Comparison of ENCODE assay signal across 8 cellular contexts in the genomic region with DNA sequence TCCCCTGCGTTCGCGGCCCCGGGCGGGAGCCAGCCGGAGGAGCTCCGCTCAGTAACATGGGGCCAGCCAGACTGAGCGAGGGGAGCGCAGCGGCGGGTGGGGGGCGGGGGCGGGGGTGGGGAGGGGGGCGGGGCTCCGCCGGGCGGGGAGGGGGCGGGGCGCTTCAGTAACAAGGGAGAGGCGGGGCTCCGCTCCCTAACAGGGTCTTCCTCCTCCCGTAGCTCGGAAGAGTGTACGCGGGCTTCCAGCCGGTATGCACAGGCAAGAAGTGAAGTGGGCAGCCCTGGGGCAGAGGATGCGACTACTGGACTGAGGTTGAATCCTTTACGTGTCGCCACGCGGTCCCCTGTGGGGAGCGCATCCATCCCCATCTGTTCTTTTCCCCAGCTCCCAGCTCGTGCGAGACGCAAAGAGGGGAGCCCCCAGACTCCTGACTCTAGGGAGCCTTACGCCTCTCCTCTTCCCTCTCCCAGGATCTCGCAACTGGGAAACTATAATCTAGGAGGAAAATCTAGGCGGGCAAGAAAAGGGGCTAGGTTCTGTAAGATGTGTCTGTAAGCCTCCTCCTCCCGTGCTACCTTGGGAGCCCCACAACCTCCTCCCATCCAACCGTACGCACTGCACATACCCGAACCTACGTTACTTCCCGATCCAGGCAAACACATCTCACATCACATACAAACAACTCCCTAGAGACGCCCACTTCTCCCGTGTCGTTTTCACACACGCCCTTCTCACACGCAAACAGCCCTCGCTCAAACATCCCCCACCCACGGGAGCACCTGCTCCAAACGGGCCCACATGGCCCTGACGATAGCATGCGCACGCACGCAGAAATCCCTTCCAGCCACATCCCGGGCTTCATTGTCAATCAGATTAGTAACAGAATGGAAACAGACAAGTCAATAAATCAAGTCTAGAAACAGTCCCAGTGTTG. TPM values are rescaled to one million over a fixed set of nuclear protein-coding genes. Genes with fewer than 3 reads are reported as not detected.
DNase-seq lines count a peak whose midpoint lies in the region; ATAC-seq and TF ChIP-seq lines count a peak whose summit lies in the region.

A gene with protein sequence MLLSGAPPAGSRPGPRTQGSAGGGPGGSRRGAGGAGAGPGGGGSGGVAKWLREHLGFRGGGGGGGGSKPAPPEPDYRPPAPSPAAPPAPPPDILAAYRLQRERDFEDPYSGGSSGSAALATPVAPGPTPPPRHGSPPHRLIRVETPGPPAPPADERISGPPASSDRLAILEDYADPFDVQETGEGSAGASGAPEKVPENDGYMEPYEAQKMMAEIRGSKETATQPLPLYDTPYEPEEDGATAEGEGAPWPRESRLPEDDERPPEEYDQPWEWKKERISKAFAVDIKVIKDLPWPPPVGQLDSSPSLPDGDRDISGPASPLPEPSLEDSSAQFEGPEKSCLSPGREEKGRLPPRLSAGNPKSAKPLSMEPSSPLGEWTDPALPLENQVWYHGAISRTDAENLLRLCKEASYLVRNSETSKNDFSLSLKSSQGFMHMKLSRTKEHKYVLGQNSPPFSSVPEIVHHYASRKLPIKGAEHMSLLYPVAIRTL (minus strand): TSS at position 73 of the 937 bp plus-strand sequence. CDS start 15 bp downstream, at position 58.

- H3K36me3 Mint-ChIP-seq in activated naive CD8-positive, alpha-beta T cell, result no peaks in the 10 kb centered on the region

- H3K9me3 Mint-ChIP-seq in activated naive CD8-positive, alpha-beta T cell (ENCODE audit: low read depth), result no peaks in the 10 kb centered on the region

- H3K4me1 ChIP-seq in psoas muscle, result peaks cover 12% of the 10 kb centered on the region

- H3K4me3 Mint-ChIP-seq in activated naive CD8-positive, alpha-beta T cell, result peak within 1 kb of the TSS; percentile 92

- H3K4me3 ChIP-seq in HL-60 (replicated peaks; ENCODE audit: insufficient read depth, low read length), result peak within 1 kb of the TSS; percentile 13; the same call in 1 of the 2 replicates
- peak within 1 kb of the TSS; percentile 80 for H3K4me3 ChIP-seq in psoas muscle

- ATAC-seq in left cardiac atrium (peak; percentile 77 to 83), psoas muscle (peak; percentile 55 to 78 (median 63)), HG02571 (IDR thresholded peaks at IDR 0.05; ENCODE audit: unreplicated experiment) (no peak), GM18858 (IDR thresholded peaks at IDR 0.05; ENCODE audit: unreplicated experiment) (no peak)

- DNase-seq in DMS53 (lab: John Stamatoyannopoulos, UW) (peak; percentile 78), HL-60 (ENCODE audit: low read depth in 1 of 2, low spot score in 1 of 2) (no peak), SHP77 treated with DMSO at 0.1 percent for 48 hours (lab: John Stamatoyannopoulos, UW) (peak; percentile 31), left cardiac atrium (peak; percentile 79), psoas muscle (peak; percentile 57 to 74)

- 0 to 1% (median 0%) methylated on average over 34 to 56 of the region's 57 CpGs for WGBS in psoas muscle, 3 donors

- H3K27ac ChIP-seq in HL-60 (replicated peaks), result no peak within 1 kb of the TSS
- H3K27ac ChIP-seq in psoas muscle, result peak within 1 kb of the TSS; percentile 32

- peak within 1 kb of the TSS; percentile 94 for H3K27ac Mint-ChIP-seq in activated naive CD8-positive, alpha-beta T cell

- H3K27me3 Mint-ChIP-seq in activated naive CD8-positive, alpha-beta T cell, result no peaks in the 10 kb centered on the region

- TF ChIP-seq CTCF in HL-60 (IDR thresholded peaks at IDR 0.05; ENCODE audit: insufficient read depth, low read length) (no peak), psoas muscle (IDR thresholded peaks at IDR 0.05) (no peak)

- peaks cover 44% of the 10 kb centered on the region for H3K4me1 Mint-ChIP-seq in activated naive CD8-positive, alpha-beta T cell (ENCODE audit: low read depth)

- H3K27me3 ChIP-seq in HL-60 (ENCODE audit: insufficient read depth, poor library complexity, severe bottlenecking) (peaks cover 13% of the 10 kb centered on the region), psoas muscle (ENCODE audit: insufficient read depth in 3 of 3, low read length in 2 of 3) (peaks cover 0 to 3% (median 0%) of the 10 kb centered on the region in 3 donors)

- intact Hi-C loops in left cardiac atrium (cut with DNase I), result no loop called here
- intact Hi-C loops in psoas muscle (cut with DNase I), result no loop called here

- no peaks in the 10 kb centered on the region for H3K36me3 ChIP-seq in psoas muscle (ENCODE audit: insufficient read depth in 1 of 2, low read depth in 1 of 2)

- no peaks in the 10 kb centered on the region for H3K9me3 ChIP-seq in psoas muscle

RNA-seq across cellular contexts. Expression of the gene that starts here (rescaled TPM):
- total RNA-seq in left cardiac atrium (1 to 10 TPM; 6.9 to 8.6 TPM), psoas muscle (1 to 10 TPM; 1.4 to 4.0 (median 2.1) TPM)
- polyA plus RNA-seq in psoas muscle, result 1 to 10 TPM in 2 of 3 donors, under 1 TPM in 1; 0.73 to 2.0 (median 1.7) TPM

Comparison
In these comparisons a context has a peak if more than half of its experiments do, and no peak if none do; other contexts are left out.
1. DNase-seq: peak in DMS53 (single experiment), SHP77 treated with DMSO at 0.1 percent for 48 hours (single experiment), left cardiac atrium (single experiment) and psoas muscle (2 of 2); none in HL-60 (0 of 2).
2. ATAC-seq: peak in left cardiac atrium (2 of 2) and psoas muscle (4 of 4); none in HG02571 (single experiment) and GM18858 (single experiment).